ENCODE assay signal across 16 cellular contexts in genomic region chr13:91308299-91308698, GRCh38. TPM values are rescaled to one million over a fixed set of nuclear protein-coding genes. Genes with fewer than 3 reads are reported as not detected.
DNase-seq lines count a peak whose midpoint lies in the region; ATAC-seq and TF ChIP-seq lines count a peak whose summit lies in the region.
"Had no signal": no experiment of that assay in that cellular context is flagged by ENCODE, and none has a peak within 500 bp of the region (broad histone marks: within the 10 kb centered on the region; RNA-seq: fewer than 3 reads in every experiment).

No MANE protein-coding gene starts in this region.

- H3K36me3 ChIP-seq in breast epithelium (no peaks in the 10 kb centered on the region), gastroesophageal sphincter (no peaks in the 10 kb centered on the region), tibial artery (no peaks in the 10 kb centered on the region)
- H3K36me3 ChIP-seq: SJSA1 had no signal

- no peaks in the 10 kb centered on the region for H3K9me3 Mint-ChIP-seq in MCF 10A (ENCODE audit: unreplicated experiment)
- H3K9me3 Mint-ChIP-seq in activated T-helper 17 cell treated with anti-CD3 and anti-CD28 coated beads, Interleukin-2, amount 50 U/mL, for 72 hours = no peaks in the 10 kb centered on the region
- H3K9me3 Mint-ChIP-seq in stimulated activated effector memory CD8-positive, alpha-beta T cell treated with anti-CD3 and anti-CD28 coated beads, Interleukin-12 subunit alpha, Interleukin-12 subunit beta, amount 100 ng/mL, for 72 hours = no peaks in the 10 kb centered on the region
- H3K9me3 Mint-ChIP-seq: natural killer cell had no signal

- POLR2A ChIA-PET in MCF 10A (lab: Yijun Ruan, JAX) = no interaction called here

- no peak overlapping the region for H3K27ac ChIP-seq in breast epithelium
- no peak overlapping the region for H3K27ac ChIP-seq in gastroesophageal sphincter
- H3K27ac ChIP-seq in tibial artery = no peak overlapping the region
- H3K27ac ChIP-seq: foreskin keratinocyte, SJSA1, skin epidermis had no signal

- TF ChIP-seq POLR2A in breast epithelium (IDR thresholded peaks at IDR 0.05) (no peak), gastroesophageal sphincter (IDR thresholded peaks at IDR 0.05) (no peak)

- BruUV-seq in MCF 10A (replicated peaks; lab: Mats Ljungman, UMichigan) = no TSS peak

- no peaks in the 10 kb centered on the region for H3K36me3 Mint-ChIP-seq in MCF 10A (ENCODE audit: insufficient read depth, unreplicated experiment)
- no peaks in the 10 kb centered on the region for H3K36me3 Mint-ChIP-seq in activated T-helper 17 cell treated with anti-CD3 and anti-CD28 coated beads, Interleukin-2, amount 50 U/mL, for 72 hours (ENCODE audit: low read depth)
- no peaks in the 10 kb centered on the region for H3K36me3 Mint-ChIP-seq in stimulated activated effector memory CD8-positive, alpha-beta T cell treated with anti-CD3 and anti-CD28 coated beads, Interleukin-12 subunit alpha, Interleukin-12 subunit beta, amount 100 ng/mL, for 72 hours
- H3K36me3 Mint-ChIP-seq: natural killer cell had no signal

- H3K4me3 Mint-ChIP-seq in MCF 10A (ENCODE audit: unreplicated experiment) = no peak overlapping the region
- H3K4me3 Mint-ChIP-seq in activated T-helper 17 cell treated with anti-CD3 and anti-CD28 coated beads, Interleukin-2, amount 50 U/mL, for 72 hours = no peak overlapping the region
- no peak overlapping the region for H3K4me3 Mint-ChIP-seq in stimulated activated effector memory CD8-positive, alpha-beta T cell treated with anti-CD3 and anti-CD28 coated beads, Interleukin-12 subunit alpha, Interleukin-12 subunit beta, amount 100 ng/mL, for 72 hours
- H3K4me3 Mint-ChIP-seq: natural killer cell had no signal

- H3K9me3 ChIP-seq in breast epithelium (no peaks in the 10 kb centered on the region), gastroesophageal sphincter (no peaks in the 10 kb centered on the region), tibial artery (no peaks in the 10 kb centered on the region)
- H3K9me3 ChIP-seq: SJSA1 had no signal

- no peaks in the 10 kb centered on the region for H3K4me1 Mint-ChIP-seq in MCF 10A (ENCODE audit: insufficient read depth, unreplicated experiment)
- H3K4me1 Mint-ChIP-seq in activated T-helper 17 cell treated with anti-CD3 and anti-CD28 coated beads, Interleukin-2, amount 50 U/mL, for 72 hours = no peaks in the 10 kb centered on the region
- peaks cover 9% of the 10 kb centered on the region for H3K4me1 Mint-ChIP-seq in stimulated activated effector memory CD8-positive, alpha-beta T cell treated with anti-CD3 and anti-CD28 coated beads, Interleukin-12 subunit alpha, Interleukin-12 subunit beta, amount 100 ng/mL, for 72 hours

- no peak for TF ChIP-seq EP300 in gastroesophageal sphincter (IDR thresholded peaks at IDR 0.05)

- H3K4me1 ChIP-seq in breast epithelium = no peaks in the 10 kb centered on the region
- no peaks in the 10 kb centered on the region for H3K4me1 ChIP-seq in gastroesophageal sphincter
- H3K4me1 ChIP-seq in tibial artery = no peaks in the 10 kb centered on the region
- H3K4me1 ChIP-seq: foreskin keratinocyte, SJSA1 had no signal

- TF ChIP-seq CTCF in MCF 10A (IDR thresholded peaks at IDR 0.05; ENCODE audit: unreplicated experiment) (peak; percentile 19), breast epithelium (IDR thresholded peaks at IDR 0.05) (no peak), gastroesophageal sphincter (IDR thresholded peaks at IDR 0.05) (no peak), tibial artery (IDR thresholded peaks at IDR 0.05) (no peak)

- intact Hi-C loops in MCF 10A (cut with micrococcal nuclease) (no loop called here), breast epithelium (cut with DNase I; ENCODE audit: low total_unique reads) (no loop called here), tibial artery (cut with DNase I; ENCODE audit: low total_unique reads) (no loop called here)

- peaks cover 78% of the 10 kb centered on the region for H3K27me3 Mint-ChIP-seq in MCF 10A (ENCODE audit: insufficient read depth, unreplicated experiment)
- H3K27me3 Mint-ChIP-seq in activated T-helper 17 cell treated with anti-CD3 and anti-CD28 coated beads, Interleukin-2, amount 50 U/mL, for 72 hours = peaks cover 6% of the 10 kb centered on the region

- ATAC-seq in activated T-helper 17 cell treated with anti-CD3 and anti-CD28 coated beads, Interleukin-2, amount 50 U/mL, for 72 hours (replicated peaks) = peak; percentile 35
- ATAC-seq in stimulated activated effector memory CD8-positive, alpha-beta T cell treated with anti-CD3 and anti-CD28 coated beads, Interleukin-12 subunit alpha, Interleukin-12 subunit beta, amount 100 ng/mL, for 72 hours = peak; percentile 54
- ATAC-seq in gastroesophageal sphincter = no peak
- ATAC-seq in GM18520 (IDR thresholded peaks at IDR 0.05; ENCODE audit: unreplicated experiment) = no peak
- ATAC-seq: foreskin keratinocyte, left colon, natural killer cell had no signal

- CTCF ChIA-PET in MCF 10A (lab: Yijun Ruan, JAX) = no interaction called here

- no peak overlapping the region for H3K4me3 ChIP-seq in breast epithelium
- no peak overlapping the region for H3K4me3 ChIP-seq in gastroesophageal sphincter
- H3K4me3 ChIP-seq in tibial artery = no peak overlapping the region
- H3K4me3 ChIP-seq: SJSA1, skin epidermis had no signal

- H3K27ac Mint-ChIP-seq in MCF 10A (ENCODE audit: low read depth, unreplicated experiment) = no peak overlapping the region
- H3K27ac Mint-ChIP-seq in activated T-helper 17 cell treated with anti-CD3 and anti-CD28 coated beads, Interleukin-2, amount 50 U/mL, for 72 hours = no peak overlapping the region
- H3K27ac Mint-ChIP-seq in stimulated activated effector memory CD8-positive, alpha-beta T cell treated with anti-CD3 and anti-CD28 coated beads, Interleukin-12 subunit alpha, Interleukin-12 subunit beta, amount 100 ng/mL, for 72 hours = no peak overlapping the region
- H3K27ac Mint-ChIP-seq: natural killer cell had no signal

- 14 to 50% methylated on average over 2 of the region's 2 CpGs for WGBS in gastroesophageal sphincter (ENCODE audit: low coverage in 1 of 2), 2 donors

- H3K27me3 ChIP-seq in breast epithelium = no peaks in the 10 kb centered on the region
- peaks cover 32% of the 10 kb centered on the region for H3K27me3 ChIP-seq in gastroesophageal sphincter
- no peaks in the 10 kb centered on the region for H3K27me3 ChIP-seq in tibial artery
- H3K27me3 ChIP-seq: foreskin keratinocyte had no signal

- DNase-seq in MCF 10A (ENCODE audit: unreplicated experiment) = peak; percentile 24
- DNase-seq in breast epithelium (ENCODE audit: low spot score in 2 of 2) = no peak
- DNase-seq in HT-29 (ENCODE audit: low spot score) = peak; percentile 23
- DNase-seq in stimulated activated effector memory CD8-positive, alpha-beta T cell treated with anti-CD3 and anti-CD28 coated beads, Interleukin-12 subunit alpha, Interleukin-12 subunit beta, amount 100 ng/mL, for 72 hours (ENCODE audit: low spot score in 2 of 2) = no peak
- DNase-seq in tibial artery = no peak
- DNase-seq: activated CD4-positive, alpha-beta T cell treated with anti-CD3 and anti-CD28 coated beads for 48 hours; activated gamma-delta T cell treated with Interleukin-2 at 50 U/mL for 16 hours; DMS79 treated with DMSO at 0.1 percent for 48 hours; foreskin keratinocyte; left colon; natural killer cell had no signal

RNA-seq across cellular contexts. Expression of gene MIR17HG, which starts 39.2 kb away (rescaled TPM):
- total RNA-seq in MCF 10A (2022) (3.1 and 8.1 TPM in 2 replicates), breast epithelium (1 to 10 TPM; 1.9 to 6.7 (median 6.6) TPM), gastroesophageal sphincter (1 to 10 TPM in 2 of 4 donors, under 1 TPM in 2; 0.27 to 9.3 (median 2.2) TPM)
- total RNA-seq in HT-29 (2014; rRNA removed; shearing (Covaris generic)) = 6.8 and 7.6 TPM in 2 replicates
- 10 to 100 TPM; 19.1 to 22.0 TPM for total RNA-seq in activated T-helper 17 cell treated with anti-CD3 and anti-CD28 coated beads, Interleukin-2, amount 50 U/mL, for 72 hours

Comparison
In these comparisons a context has a peak if more than half of its experiments do, and no peak if none do; other contexts are left out.
1. DNase-seq: peak in MCF 10A (single experiment) and HT-29 (single experiment); none in breast epithelium (0 of 2), stimulated activated effector memory CD8-positive, alpha-beta T cell treated with anti-CD3 and anti-CD28 coated beads, Interleukin-12 subunit alpha, Interleukin-12 subunit beta, amount 100 ng/mL, for 72 hours (0 of 2) and tibial artery (0 of 2).
2. ATAC-seq: peak in activated T-helper 17 cell treated with anti-CD3 and anti-CD28 coated beads, Interleukin-2, amount 50 U/mL, for 72 hours (single experiment) and stimulated activated effector memory CD8-positive, alpha-beta T cell treated with anti-CD3 and anti-CD28 coated beads, Interleukin-12 subunit alpha, Interleukin-12 subunit beta, amount 100 ng/mL, for 72 hours (single experiment); none in gastroesophageal sphincter (single experiment) and GM18520 (single experiment).